In the genomic region with DNA sequence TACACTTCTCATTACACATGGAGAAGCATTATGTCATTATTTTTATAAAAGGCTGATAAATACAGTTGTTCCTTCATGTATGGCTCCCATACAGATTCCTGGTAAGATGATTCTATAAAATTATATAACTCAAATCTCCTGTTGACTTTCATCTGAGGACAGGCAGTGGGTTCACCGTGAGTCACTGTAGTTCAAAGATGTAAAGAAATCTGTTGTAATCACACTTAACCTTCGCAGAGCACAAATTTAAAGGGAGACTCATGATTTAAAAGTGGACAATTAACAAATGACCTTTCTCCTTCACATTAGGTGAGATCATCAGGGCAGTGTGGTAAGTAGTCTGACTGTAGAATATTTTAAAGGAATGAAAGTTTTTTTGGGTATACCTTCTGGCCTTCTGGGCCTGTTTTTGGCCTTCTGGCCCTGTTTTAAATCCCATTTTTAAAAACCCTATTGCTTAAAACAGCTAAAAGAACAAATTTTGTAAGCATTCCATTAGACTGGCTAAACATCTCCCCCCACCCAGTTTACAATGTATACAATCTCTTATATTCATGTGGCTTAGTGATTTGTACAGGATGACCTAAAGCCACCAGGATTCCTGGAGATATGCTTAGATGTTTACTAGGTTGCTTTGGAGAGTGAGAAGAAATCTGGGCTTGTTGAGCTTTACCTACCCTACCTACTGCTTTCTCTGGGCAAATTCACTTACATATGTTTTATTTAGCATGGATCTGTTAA, we compare ENCODE assay signal across 11 cellular contexts.
DNase-seq lines count a peak whose midpoint lies in the region; ATAC-seq, FAIRE-seq and TF ChIP-seq lines count a peak whose summit lies in the region.
"Had no signal": no experiment of that assay in that cellular context is flagged by ENCODE, and none has a peak within 500 bp of the region (broad histone marks: within the 10 kb centered on the region; RNA-seq: fewer than 3 reads in every experiment).

No MANE protein-coding gene starts in this region.

- H3K4me3 Mint-ChIP-seq in progenitor cell of endocrine pancreas (ENCODE audit: low read depth): no peak overlapping the region

- no peak for TF ChIP-seq CTCF in esophagus muscularis mucosa (IDR thresholded peaks at IDR 0.05)
- no peak for TF ChIP-seq CTCF in progenitor cell of endocrine pancreas (IDR thresholded peaks at IDR 0.05; ENCODE audit: unreplicated experiment)

- H3K27me3 Mint-ChIP-seq in progenitor cell of endocrine pancreas: no peaks in the 10 kb centered on the region

- ATAC-seq in HG03039 (IDR thresholded peaks at IDR 0.05; ENCODE audit: unreplicated experiment): no peak

- DNase-seq in ELR (ENCODE audit: low read depth) (peak; percentile 74), RCC 7860 (ENCODE audit: low spot score) (peak; percentile 10), esophagus muscularis mucosa (ENCODE audit: extremely low spot score) (no peak), progenitor cell of endocrine pancreas (ENCODE audit: low spot score, unreplicated experiment) (no peak), OCI-M2 (lab: John Stamatoyannopoulos, UW; ENCODE audit: unreplicated experiment) (no peak), UCSD-AML1 (lab: John Stamatoyannopoulos, UW; ENCODE audit: unreplicated experiment) (no peak)
- no peak for DNase-seq in activated CD4-positive, alpha-beta T cell treated with anti-CD3 and anti-CD28 coated beads for 4 hours
- DNase-seq: activated naive CD4-positive, alpha-beta T cell treated with anti-CD3 and anti-CD28 coated beads, Interleukin-2, amount 50 U/mL, for 16 hours had no signal

- H3K36me3 Mint-ChIP-seq in progenitor cell of endocrine pancreas (ENCODE audit: insufficient read depth): no peaks in the 10 kb centered on the region

- H3K27ac Mint-ChIP-seq in progenitor cell of endocrine pancreas: peak overlapping the region; percentile 46

- TF ChIP-seq POLR2A in esophagus muscularis mucosa (IDR thresholded peaks at IDR 0.05; ENCODE audit: low read depth): no peak

- FAIRE-seq in RCC 7860 (lab: Jason Lieb, UNC): no peak
- FAIRE-seq: GM12892 had no signal

- peak overlapping the region; percentile 18 to 54 (median 34) for H3K27ac ChIP-seq in esophagus muscularis mucosa (replicated peaks in 1 of 4)

- H3K4me3 ChIP-seq in esophagus muscularis mucosa: no peak overlapping the region
- H3K4me3 ChIP-seq: skin epidermis had no signal

- peaks cover 5% of the 10 kb centered on the region for H3K4me1 Mint-ChIP-seq in progenitor cell of endocrine pancreas (ENCODE audit: low read depth)

- H3K9me3 Mint-ChIP-seq in progenitor cell of endocrine pancreas (ENCODE audit: low read depth): no peaks in the 10 kb centered on the region

- no peak for TF ChIP-seq EP300 in esophagus muscularis mucosa (IDR thresholded peaks at IDR 0.05)

- H3K9me3 ChIP-seq in esophagus muscularis mucosa: no peaks in the 10 kb centered on the region

- H3K27me3 ChIP-seq in esophagus muscularis mucosa: no peaks in the 10 kb centered on the region

- no peaks in the 10 kb centered on the region for H3K36me3 ChIP-seq in esophagus muscularis mucosa

- intact Hi-C loops in esophagus muscularis mucosa (cut with DNase I): no loop called here

- H3K4me1 ChIP-seq in esophagus muscularis mucosa: peaks cover 0 to 23% (median 16%) of the 10 kb centered on the region in 4 donors

- WGBS in esophagus muscularis mucosa: 69% methylated on average over 2 of the region's 2 CpGs

Comparison
In these comparisons a context has a peak if more than half of its experiments do, and no peak if none do; other contexts are left out.
1. DNase-seq: peak in ELR (single experiment) and RCC 7860 (single experiment); none in esophagus muscularis mucosa (single experiment), progenitor cell of endocrine pancreas (single experiment), OCI-M2 (single experiment), activated CD4-positive, alpha-beta T cell treated with anti-CD3 and anti-CD28 coated beads for 4 hours (0 of 2) and UCSD-AML1 (single experiment).